Comparison of ENCODE assay signal across 8 cellular contexts in genomic region chr2:64522843-64523428, GRCh38. TPM values are rescaled to one million over a fixed set of nuclear protein-coding genes. Genes with fewer than 3 reads are reported as not detected.
A peak's percentile ranks its signal among the peaks of the same experiment; 100 is the strongest.
DNase-seq lines count a peak whose midpoint lies in the region; ATAC-seq, FAIRE-seq and TF ChIP-seq lines count a peak whose summit lies in the region.

No MANE protein-coding gene starts in this region.

- H3K36me3 ChIP-seq in heart left ventricle (no peaks in the 10 kb centered on the region), prostate gland (no peaks in the 10 kb centered on the region)

- no peak for ATAC-seq in activated naive CD8-positive, alpha-beta T cell treated with anti-CD3 and anti-CD28 coated beads, Interleukin-2, amount 10 ng/mL, durations not matched to agents 7 days and 5 days (ENCODE audit: low read depth)
- ATAC-seq in heart left ventricle (no peak), HG03378 (IDR thresholded peaks at IDR 0.05; ENCODE audit: unreplicated experiment) (no peak)

- no peaks in the 10 kb centered on the region for H3K9me3 Mint-ChIP-seq in activated naive CD8-positive, alpha-beta T cell treated with anti-CD3 and anti-CD28 coated beads, Interleukin-2, amount 10 ng/mL, durations not matched to agents 7 days and 5 days

- WGBS in heart left ventricle, 4 donors: 0 to 1% (median 1%) methylated on average over 16 of the region's 16 CpGs
- WGBS in prostate gland: under 1% methylated on average over 16 of the region's 16 CpGs

- H3K4me1 Mint-ChIP-seq in activated naive CD8-positive, alpha-beta T cell treated with anti-CD3 and anti-CD28 coated beads, Interleukin-2, amount 10 ng/mL, durations not matched to agents 7 days and 5 days: peaks cover 25% of the 10 kb centered on the region

- H3K27ac ChIP-seq in heart left ventricle (peak overlapping the region in 9 of 12 donors; percentile 88 to 98 (median 95)), prostate gland (peak overlapping the region; percentile 92 to 95)

- H3K9me3 ChIP-seq in heart left ventricle (no peaks in the 10 kb centered on the region), prostate gland (no peaks in the 10 kb centered on the region)

- TF ChIP-seq CTCF in heart left ventricle (IDR thresholded peaks at IDR 0.05) (peak; percentile 66 to 91 (median 84)), prostate gland (IDR thresholded peaks at IDR 0.05) (peak; percentile 54 to 90 (median 88))

- H3K4me3 ChIP-seq in heart left ventricle (peak overlapping the region; percentile 70 to 97 (median 94)), prostate gland (peak overlapping the region; percentile 76 to 94)

- peaks cover 9% of the 10 kb centered on the region for H3K27me3 Mint-ChIP-seq in activated naive CD8-positive, alpha-beta T cell treated with anti-CD3 and anti-CD28 coated beads, Interleukin-2, amount 10 ng/mL, durations not matched to agents 7 days and 5 days

- no peak for FAIRE-seq in urothelium cell line (lab: Jason Lieb, UNC)

- H3K36me3 Mint-ChIP-seq in activated naive CD8-positive, alpha-beta T cell treated with anti-CD3 and anti-CD28 coated beads, Interleukin-2, amount 10 ng/mL, durations not matched to agents 7 days and 5 days: peaks cover 3% of the 10 kb centered on the region

- POLR2A ChIA-PET in activated naive CD8-positive, alpha-beta T cell treated with anti-CD3 and anti-CD28 coated beads, Interleukin-2, amount 10 ng/mL, durations not matched to agents 7 days and 5 days (lab: Charles Lee): interaction anchor here (0.7 to 1.8 kb wide), 15 partner anchors 45 to 542 kb away, joined by 3 to 10 read pairs (median 4); partner anchors contain the start of gene SERTAD2

- peak overlapping the region; percentile 97 for H3K27ac Mint-ChIP-seq in activated naive CD8-positive, alpha-beta T cell treated with anti-CD3 and anti-CD28 coated beads, Interleukin-2, amount 10 ng/mL, durations not matched to agents 7 days and 5 days

- peak overlapping the region; percentile 98 for H3K4me3 Mint-ChIP-seq in activated naive CD8-positive, alpha-beta T cell treated with anti-CD3 and anti-CD28 coated beads, Interleukin-2, amount 10 ng/mL, durations not matched to agents 7 days and 5 days

- TF ChIP-seq POLR2A in heart left ventricle (IDR thresholded peaks at IDR 0.05) (no peak), prostate gland (IDR thresholded peaks at IDR 0.05) (no peak)

- H3K4me1 ChIP-seq in heart left ventricle (peaks cover 0 to 35% (median 26%) of the 10 kb centered on the region in 12 donors), prostate gland (replicated peaks) (no peaks in the 10 kb centered on the region)

- DNase-seq in ELR (ENCODE audit: low read depth) (peak; percentile 91), NCI-H1092 (lab: John Stamatoyannopoulos, UW) (peak; percentile 71), SKM-1 (lab: John Stamatoyannopoulos, UW; ENCODE audit: unreplicated experiment) (peak; percentile 66), heart left ventricle (peak in 4 of 5 donors; percentile 44 to 66 (median 62)), prostate gland (ENCODE audit: low spot score) (peak; percentile 69), urothelium cell line (ENCODE audit: low spot score) (peak; percentile 50)
- DNase-seq in activated naive CD8-positive, alpha-beta T cell treated with anti-CD3 and anti-CD28 coated beads, Interleukin-2, amount 10 ng/mL, durations not matched to agents 7 days and 5 days: peak; percentile 38

- no peaks in the 10 kb centered on the region for H3K27me3 ChIP-seq in heart left ventricle
- H3K27me3 ChIP-seq in prostate gland (replicated peaks; ENCODE audit: insufficient read depth): no peaks in the 10 kb centered on the region

- intact Hi-C loops in heart left ventricle (cut with DNase I): loop anchor here (1.0 to 10.0 kb wide), 10 partner anchors 39 to 350 kb away; partner anchors contain the start of gene SERTAD2 (in 1 of the 10)
- intact Hi-C loops in prostate gland (cut with DNase I): loop anchor here (2.0 to 10.0 kb wide), 2 partner anchors 122 to 342 kb away; no protein-coding TSS in a partner anchor

RNA-seq across cellular contexts. Expression of gene AFTPH, which starts 1.2 kb away (rescaled TPM):
- 10 to 100 TPM; 34.3 to 38.9 TPM for total RNA-seq in activated naive CD8-positive, alpha-beta T cell treated with anti-CD3 and anti-CD28 coated beads, Interleukin-2, amount 10 ng/mL, durations not matched to agents 7 days and 5 days
- total RNA-seq in heart left ventricle: 10 to 100 TPM in 7 of 9 donors, 1 to 10 TPM in 2; 9.2 to 15.2 (median 11.4) TPM
- polyA plus RNA-seq in heart left ventricle: 10 to 100 TPM; 10.1 to 10.7 TPM
- 10 to 100 TPM; 61.3 to 68.1 TPM for total RNA-seq in prostate gland

Comparison
In these comparisons a context has a peak if more than half of its experiments do, and no peak if none do; other contexts are left out.
1. DNase-seq: peak in every context shown above with its lines; median percentile 91 in ELR; 71 in NCI-H1092; 69 in prostate gland; 66 in SKM-1; 62 in heart left ventricle; 50 in urothelium cell line; 38 in activated naive CD8-positive, alpha-beta T cell treated with anti-CD3 and anti-CD28 coated beads, Interleukin-2, amount 10 ng/mL, durations not matched to agents 7 days and 5 days.